Comparison of ENCODE assay signal across 12 cellular contexts in genomic region chr3:13088020-13089006, GRCh38. TPM values are rescaled to one million over a fixed set of nuclear protein-coding genes. Genes with fewer than 3 reads are reported as not detected.
A peak's percentile ranks its signal among the peaks of the same experiment; 100 is the strongest.
DNase-seq lines count a peak whose midpoint lies in the region; ATAC-seq, FAIRE-seq and TF ChIP-seq lines count a peak whose summit lies in the region.
"Had no signal": no experiment of that assay in that cellular context is flagged by ENCODE, and none has a peak within 500 bp of the region (broad histone marks: within the 10 kb centered on the region; RNA-seq: fewer than 3 reads in every experiment).

No MANE protein-coding gene starts in this region.

- H3K27me3 Mint-ChIP-seq in progenitor cell of endocrine pancreas, result peaks cover 7% of the 10 kb centered on the region

- no peak for TF ChIP-seq CTCF in kidney (IDR thresholded peaks at IDR 0.05; ENCODE audit: borderline replicate concordance, extremely low read depth, insufficient read depth)
- TF ChIP-seq CTCF in coronary artery (IDR thresholded peaks at IDR 0.05), result no peak
- no peak for TF ChIP-seq CTCF in progenitor cell of endocrine pancreas (IDR thresholded peaks at IDR 0.05; ENCODE audit: unreplicated experiment)

- ATAC-seq in GM18505 (IDR thresholded peaks at IDR 0.05; ENCODE audit: unreplicated experiment) (peak; percentile 38), GM21390 (IDR thresholded peaks at IDR 0.05; ENCODE audit: unreplicated experiment) (peak; percentile 42), HG03571 (IDR thresholded peaks at IDR 0.05; ENCODE audit: unreplicated experiment) (peak; percentile 53)

- H3K9me3 Mint-ChIP-seq in progenitor cell of endocrine pancreas (ENCODE audit: low read depth), result no peaks in the 10 kb centered on the region
- H3K9me3 Mint-ChIP-seq: activated T-helper 1 cell treated with anti-CD3 and anti-CD28 coated beads, Interleukin-12 subunit alpha, Interleukin-12 subunit beta, Interleukin-2, Interleukin-4 antibody, amounts not matched to agents 30 ng/mL and 10 ng/mL and 1 ng/mL, durations not matched to agents 14 hours and 24 hours and 36 hours had no signal

- H3K27ac ChIP-seq in kidney (ENCODE audit: low read depth in 2 of 2, low read length in 2 of 2) (no peak overlapping the region), coronary artery (no peak overlapping the region)

- no peaks in the 10 kb centered on the region for H3K36me3 Mint-ChIP-seq in progenitor cell of endocrine pancreas (ENCODE audit: insufficient read depth)

- H3K4me1 Mint-ChIP-seq in progenitor cell of endocrine pancreas (ENCODE audit: low read depth), result no peaks in the 10 kb centered on the region

- H3K4me3 ChIP-seq in kidney (ENCODE audit: low read length in 2 of 2) (no peak overlapping the region), coronary artery (no peak overlapping the region)

- no peaks in the 10 kb centered on the region for H3K36me3 ChIP-seq in kidney (ENCODE audit: control insufficient read depth in 1 of 2, insufficient read depth in 2 of 2, low read length in 2 of 2)

- no peak overlapping the region for H3K9ac ChIP-seq in kidney (ENCODE audit: low read length in 2 of 2)

- no peaks in the 10 kb centered on the region for H3K4me1 ChIP-seq in kidney (ENCODE audit: control insufficient read depth in 1 of 2, insufficient read depth in 1 of 2, low read depth in 1 of 2, low read length in 2 of 2)

- intact Hi-C loops in kidney (cut with DNase I), result no loop called here

- H3K27ac Mint-ChIP-seq in progenitor cell of endocrine pancreas, result no peak overlapping the region
- H3K27ac Mint-ChIP-seq: activated T-helper 1 cell treated with anti-CD3 and anti-CD28 coated beads, Interleukin-12 subunit alpha, Interleukin-12 subunit beta, Interleukin-2, Interleukin-4 antibody, amounts not matched to agents 30 ng/mL and 10 ng/mL and 1 ng/mL, durations not matched to agents 14 hours and 24 hours and 36 hours had no signal

- peak; percentile 69 for DNase-seq in left kidney (ENCODE audit: low read depth, low spot score)
- no peak for DNase-seq in kidney
- no peak for DNase-seq in SW480 (ENCODE audit: low spot score)
- DNase-seq in coronary artery (ENCODE audit: low spot score), result no peak
- DNase-seq in progenitor cell of endocrine pancreas (ENCODE audit: low spot score, unreplicated experiment), result no peak
- DNase-seq: effector CD4-positive, alpha-beta T cell; NCI-H187 treated with DMSO at 0.1 percent for 48 hours; SW 1271 had no signal

- FAIRE-seq in kidney (lab: Jason Lieb, UNC), result no peak

- TF ChIP-seq POLR2A in GM18505 (IDR thresholded peaks at IDR 0.05; ENCODE audit: borderline replicate concordance, extremely low read depth, insufficient read depth, insufficient read length), result no peak

- H3K9me3 ChIP-seq in kidney (ENCODE audit: control insufficient read depth in 1 of 2, low read length in 2 of 2), result no peaks in the 10 kb centered on the region

- H3K4me3 Mint-ChIP-seq in progenitor cell of endocrine pancreas (ENCODE audit: low read depth), result no peak overlapping the region
- H3K4me3 Mint-ChIP-seq: activated T-helper 1 cell treated with anti-CD3 and anti-CD28 coated beads, Interleukin-12 subunit alpha, Interleukin-12 subunit beta, Interleukin-2, Interleukin-4 antibody, amounts not matched to agents 30 ng/mL and 10 ng/mL and 1 ng/mL, durations not matched to agents 14 hours and 24 hours and 36 hours had no signal

RNA-seq across cellular contexts. Expression of gene IQSEC1, which starts 15.1 kb away (rescaled TPM):
- total RNA-seq in kidney (45.7 TPM), progenitor cell of endocrine pancreas (33.2 and 34.2 TPM in 2 replicates)
- polyA plus RNA-seq in kidney (ENCODE audit: insufficient read depth, low read depth, low replicate concordance), result 15.1 TPM
